ENCODE assay signal across 1 cellular context in the genomic region with DNA sequence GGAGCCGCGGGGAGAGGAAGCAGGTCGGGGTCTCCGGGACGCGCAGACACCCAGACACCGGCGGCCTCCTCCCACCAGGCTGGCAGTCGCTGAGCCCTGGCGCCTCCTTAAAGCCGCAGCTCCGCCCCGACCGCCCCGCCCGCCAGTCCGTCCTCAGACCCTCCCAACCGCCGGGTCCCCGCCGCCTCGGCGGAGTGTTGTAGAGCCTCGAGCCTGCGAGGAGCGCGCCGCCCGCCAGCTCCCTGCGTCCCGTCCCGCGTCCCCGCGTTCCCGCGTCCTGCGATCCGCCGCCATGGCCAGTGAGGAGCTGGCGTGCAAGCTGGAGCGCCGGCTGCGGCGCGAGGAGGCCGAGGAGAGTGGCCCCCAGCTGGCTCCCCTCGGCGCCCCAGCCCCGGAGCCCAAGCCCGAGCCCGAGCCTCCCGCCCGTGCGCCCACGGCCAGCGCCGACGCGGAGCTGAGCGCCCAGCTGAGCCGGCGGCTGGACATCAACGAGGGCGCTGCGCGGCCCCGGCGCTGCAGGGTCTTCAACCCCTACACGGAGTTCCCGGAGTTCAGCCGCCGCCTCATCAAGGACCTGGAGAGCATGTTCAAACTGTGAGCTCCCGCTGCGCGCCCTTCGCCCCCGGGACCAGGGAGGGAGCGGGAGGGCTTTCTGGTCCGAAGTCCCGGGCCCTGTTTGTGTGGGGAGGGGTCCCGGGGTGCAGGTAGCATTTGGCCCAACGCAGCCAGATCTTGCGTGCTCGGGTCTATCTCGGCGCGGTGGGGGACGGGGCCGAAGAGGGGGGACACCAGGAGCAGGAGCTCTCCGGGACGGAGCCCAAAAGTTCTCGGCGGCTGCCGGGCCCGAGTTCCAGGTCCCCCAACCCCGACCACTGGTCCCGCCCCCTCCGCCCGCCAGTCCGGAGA.
TF ChIP-seq lines count a peak whose summit lies in the region.

A gene with protein sequence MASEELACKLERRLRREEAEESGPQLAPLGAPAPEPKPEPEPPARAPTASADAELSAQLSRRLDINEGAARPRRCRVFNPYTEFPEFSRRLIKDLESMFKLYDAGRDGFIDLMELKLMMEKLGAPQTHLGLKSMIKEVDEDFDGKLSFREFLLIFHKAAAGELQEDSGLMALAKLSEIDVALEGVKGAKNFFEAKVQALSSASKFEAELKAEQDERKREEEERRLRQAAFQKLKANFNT (plus strand): TSS at position 192 of the 906 bp plus-strand sequence. CDS start 101 bp downstream, at position 293.

TF ChIP-seq in A549, 52 proteins besides CTCF, POLR2A, EP300 and RAD21 (continued from another document):
- TF ChIP-seq, protein P1, sequence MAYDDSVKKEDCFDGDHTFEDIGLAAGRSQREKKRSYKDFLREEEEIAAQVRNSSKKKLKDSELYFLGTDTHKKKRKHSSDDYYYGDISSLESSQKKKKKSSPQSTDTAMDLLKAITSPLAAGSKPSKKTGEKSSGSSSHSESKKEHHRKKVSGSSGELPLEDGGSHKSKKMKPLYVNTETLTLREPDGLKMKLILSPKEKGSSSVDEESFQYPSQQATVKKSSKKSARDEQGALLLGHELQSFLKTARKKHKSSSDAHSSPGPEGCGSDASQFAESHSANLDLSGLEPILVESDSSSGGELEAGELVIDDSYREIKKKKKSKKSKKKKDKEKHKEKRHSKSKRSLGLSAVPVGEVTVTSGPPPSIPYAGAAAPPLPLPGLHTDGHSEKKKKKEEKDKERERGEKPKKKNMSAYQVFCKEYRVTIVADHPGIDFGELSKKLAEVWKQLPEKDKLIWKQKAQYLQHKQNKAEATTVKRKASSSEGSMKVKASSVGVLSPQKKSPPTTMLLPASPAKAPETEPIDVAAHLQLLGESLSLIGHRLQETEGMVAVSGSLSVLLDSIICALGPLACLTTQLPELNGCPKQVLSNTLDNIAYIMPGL (CRISPR knock-in tag; IDR thresholded peaks at IDR 0.05; ENCODE audit: borderline replicate concordance): no peak
- TF ChIP-seq, protein P2, sequence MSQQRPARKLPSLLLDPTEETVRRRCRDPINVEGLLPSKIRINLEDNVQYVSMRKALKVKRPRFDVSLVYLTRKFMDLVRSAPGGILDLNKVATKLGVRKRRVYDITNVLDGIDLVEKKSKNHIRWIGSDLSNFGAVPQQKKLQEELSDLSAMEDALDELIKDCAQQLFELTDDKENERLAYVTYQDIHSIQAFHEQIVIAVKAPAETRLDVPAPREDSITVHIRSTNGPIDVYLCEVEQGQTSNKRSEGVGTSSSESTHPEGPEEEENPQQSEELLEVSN (IDR thresholded peaks at IDR 0.05; ENCODE audit: borderline replicate concordance, low read depth): peak; percentile 99
- TF ChIP-seq, protein P3, sequence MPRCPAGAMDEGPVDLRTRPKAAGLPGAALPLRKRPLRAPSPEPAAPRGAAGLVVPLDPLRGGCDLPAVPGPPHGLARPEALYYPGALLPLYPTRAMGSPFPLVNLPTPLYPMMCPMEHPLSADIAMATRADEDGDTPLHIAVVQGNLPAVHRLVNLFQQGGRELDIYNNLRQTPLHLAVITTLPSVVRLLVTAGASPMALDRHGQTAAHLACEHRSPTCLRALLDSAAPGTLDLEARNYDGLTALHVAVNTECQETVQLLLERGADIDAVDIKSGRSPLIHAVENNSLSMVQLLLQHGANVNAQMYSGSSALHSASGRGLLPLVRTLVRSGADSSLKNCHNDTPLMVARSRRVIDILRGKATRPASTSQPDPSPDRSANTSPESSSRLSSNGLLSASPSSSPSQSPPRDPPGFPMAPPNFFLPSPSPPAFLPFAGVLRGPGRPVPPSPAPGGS (IDR thresholded peaks at IDR 0.05): no peak
- no peak for TF ChIP-seq TFCP2L1 (CRISPR knock-in tag; IDR thresholded peaks at IDR 0.05)
- no peak for TF ChIP-seq POLR2AphosphoS2 (conservative IDR thresholded peaks at IDR 0.05; ENCODE audit: low read length)
- TF ChIP-seq FOSB (CRISPR knock-in tag; IDR thresholded peaks at IDR 0.05): no peak
- TF ChIP-seq HDAC2 (IDR thresholded peaks at IDR 0.05): no peak
- TF ChIP-seq, protein P4, sequence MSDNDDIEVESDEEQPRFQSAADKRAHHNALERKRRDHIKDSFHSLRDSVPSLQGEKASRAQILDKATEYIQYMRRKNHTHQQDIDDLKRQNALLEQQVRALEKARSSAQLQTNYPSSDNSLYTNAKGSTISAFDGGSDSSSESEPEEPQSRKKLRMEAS (IDR thresholded peaks at IDR 0.05): peak; percentile 97
